In the genomic region with DNA sequence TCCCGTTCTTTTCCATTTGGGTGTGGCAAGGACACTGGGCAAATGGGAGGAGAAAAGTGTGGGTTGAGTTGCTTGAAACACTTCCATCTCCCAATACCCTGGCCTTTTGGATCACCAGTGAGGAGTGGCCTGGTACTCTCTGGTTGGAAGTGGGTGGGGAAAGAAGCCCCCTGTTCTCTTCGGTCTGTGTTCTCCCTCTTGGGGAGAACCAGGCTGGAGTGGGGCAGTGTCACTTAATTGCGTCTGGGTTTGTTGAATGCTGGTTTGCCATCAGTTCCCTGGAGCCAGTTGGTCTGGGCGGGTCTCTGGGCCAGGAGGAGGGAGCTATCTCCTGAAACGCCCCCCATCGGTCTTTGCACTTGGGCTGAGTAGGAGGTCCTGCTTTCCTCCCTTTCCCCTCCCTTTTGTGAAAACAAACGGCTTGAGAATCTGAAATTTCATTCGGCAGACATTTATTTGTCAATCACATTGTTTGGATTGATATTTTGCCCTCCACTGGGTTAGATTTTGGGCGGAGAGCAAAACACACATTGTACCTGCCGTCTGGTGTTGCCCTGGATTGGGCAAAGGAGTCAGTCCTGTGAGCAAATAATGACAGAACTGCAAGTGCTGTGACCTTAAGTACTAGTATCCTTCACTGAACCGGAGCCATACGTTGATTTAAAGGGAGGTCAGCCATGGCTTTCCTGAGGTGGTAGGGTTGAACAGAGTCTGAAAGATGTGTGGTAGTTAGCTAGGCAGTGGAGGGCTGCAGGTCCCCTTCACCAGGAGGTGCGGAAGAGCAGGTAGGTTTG, we compare ENCODE assay signal across 8 cellular contexts. TPM values are rescaled to one million over a fixed set of nuclear protein-coding genes. Genes with fewer than 3 reads are reported as not detected.
DNase-seq lines count a peak whose midpoint lies in the region; ATAC-seq and TF ChIP-seq lines count a peak whose summit lies in the region.

No MANE protein-coding gene starts in this region.

- H3K27ac ChIP-seq in Peyer's patch (peak overlapping the region; percentile 31 to 82 (median 71)), fibroblast of lung (ENCODE audit: insufficient read depth, low read length) (no peak overlapping the region)

- no peak for TF ChIP-seq CTCF in GM12865 (IDR thresholded peaks at IDR 0.05; ENCODE audit: insufficient read depth, low read depth, low read length, missing control alignments)
- TF ChIP-seq CTCF in Peyer's patch (IDR thresholded peaks at IDR 0.05): no peak
- no peak for TF ChIP-seq CTCF in fibroblast of lung (conservative IDR thresholded peaks at IDR 0.05 in 1 of 2, IDR thresholded peaks at IDR 0.05 in 1 of 2; ENCODE audit: low read depth in 1 of 2, low read length in 2 of 2)

- no peak overlapping the region for H3K9ac ChIP-seq in fibroblast of lung (ENCODE audit: insufficient read depth, low read length)

- no peak for DNase-seq in GM12865 (ENCODE audit: low read depth)
- DNase-seq in Peyer's patch: no peak
- DNase-seq in fibroblast of lung (ENCODE audit: low read depth in 2 of 2): no peak
- no peak for DNase-seq in sciatic nerve (ENCODE audit: low spot score)
- DNase-seq in stimulated activated CD4-positive, alpha-beta T cell treated with anti-CD3 and anti-CD28 coated beads, Interleukin-15, amount 100 ng/mL, for 24 hours: no peak
- DNase-seq in OCI-M1 (lab: John Stamatoyannopoulos, UW): no peak

- peak overlapping the region; percentile 83 for H3K4me3 ChIP-seq in GM12865 (ENCODE audit: low read depth, low read length)
- H3K4me3 ChIP-seq in Peyer's patch: peak overlapping the region; percentile 69 to 84 (median 76)
- H3K4me3 ChIP-seq in fibroblast of lung (replicated peaks in 1 of 4; ENCODE audit: control extremely low read depth in 1 of 4, insufficient read depth in 1 of 4, low read depth in 3 of 4, low read length in 4 of 4): peak overlapping the region; percentile 69 to 90 (median 90)

- intact Hi-C loops in sciatic nerve (cut with DNase I): no loop called here

- H3K4me2 ChIP-seq in fibroblast of lung (ENCODE audit: extremely low read depth, insufficient read depth, low read length): peak overlapping the region; percentile 77

- TF ChIP-seq POLR2A in Peyer's patch (IDR thresholded peaks at IDR 0.05): no peak

- H3K9me3 ChIP-seq in Peyer's patch (no peaks in the 10 kb centered on the region), fibroblast of lung (ENCODE audit: control insufficient read depth, insufficient read depth, low read depth, low read length) (no peaks in the 10 kb centered on the region)

- no peaks in the 10 kb centered on the region for H4K20me1 ChIP-seq in fibroblast of lung (ENCODE audit: control insufficient read depth, extremely low read depth, insufficient read depth, low read length)

- ATAC-seq in sciatic nerve (peak; percentile 2), HG02870 (IDR thresholded peaks at IDR 0.05; ENCODE audit: unreplicated experiment) (no peak), HG02852 (IDR thresholded peaks at IDR 0.05; ENCODE audit: unreplicated experiment) (no peak)

- H3K79me2 ChIP-seq in fibroblast of lung (ENCODE audit: control insufficient read depth, insufficient read depth, low read length): peaks cover 55% of the 10 kb centered on the region

- H3K4me1 ChIP-seq in Peyer's patch (peaks cover 0 to 16% (median 0%) of the 10 kb centered on the region in 4 donors), fibroblast of lung (ENCODE audit: control insufficient read depth, extremely low read depth, insufficient read depth, low read length) (peaks cover 2% of the 10 kb centered on the region)

- no peak overlapping the region for H2AFZ ChIP-seq in fibroblast of lung (ENCODE audit: low read length)

- H3K36me3 ChIP-seq in Peyer's patch (no peaks in the 10 kb centered on the region), fibroblast of lung (ENCODE audit: control insufficient read depth, insufficient read depth, low read length) (no peaks in the 10 kb centered on the region)

- H3K27me3 ChIP-seq in Peyer's patch (no peaks in the 10 kb centered on the region), fibroblast of lung (ENCODE audit: control insufficient read depth, insufficient read depth, low read length) (no peaks in the 10 kb centered on the region)

RNA-seq across cellular contexts. Expression of a gene that starts 1.6 kb away (rescaled TPM):
- total RNA-seq in Peyer's patch: 10 to 100 TPM; 13.7 to 63.5 (median 19.4) TPM
- total RNA-seq in fibroblast of lung: 19.3 and 27.9 TPM in 2 replicates
- polyA plus RNA-seq in fibroblast of lung: 32.7 and 51.4 TPM in 2 replicates
- 35.3 and 49.9 TPM in 2 replicates for polyA plus RNA-seq in fibroblast of lung (2012)
- 5.9 and 14.3 TPM in 2 replicates for polyA minus RNA-seq in fibroblast of lung (ENCODE audit: low replicate concordance)
- total RNA-seq in sciatic nerve: 27.8 TPM

RNA-seq across cellular contexts. Expression of a gene that starts 40.9 kb away (rescaled TPM):
- total RNA-seq in Peyer's patch: 1 to 10 TPM in 2 of 4 donors, under 1 TPM in 1, not detected in 1; 0.54 to 6.8 (median 2.5) TPM
- not detected in 2 replicates for total RNA-seq in fibroblast of lung
- polyA plus RNA-seq in fibroblast of lung: not detected in 2 replicates
- polyA plus RNA-seq in fibroblast of lung (2012): not detected in 2 replicates
- not detected in 2 replicates for polyA minus RNA-seq in fibroblast of lung (ENCODE audit: low replicate concordance)
- total RNA-seq in sciatic nerve: 10.1 TPM
